Comparison of ENCODE assay signal across 1 cellular context in genomic region chr7:91264083-91264923, GRCh38.
TF ChIP-seq lines count a peak whose summit lies in the region.

Gene FZD1, plus strand, starts transcription at chr7:91264433. Its CDS starts 448 bp downstream, at chr7:91264881.

TF ChIP-seq in K562, 482 proteins besides CTCF, POLR2A, EP300 and RAD21 (continued from another document and continues in another):
- no peak for TF ChIP-seq ZBTB5 (IDR thresholded peaks at IDR 0.05)
- 0 out of 2 replicates have a peak, but pooled peaks have one; percentile 24 for TF ChIP-seq FOSL1 (tag; conservative IDR thresholded peaks at IDR 0.05)
- TF ChIP-seq FOXJ2 (tag; IDR thresholded peaks at IDR 0.05) = peak; percentile 68; the same call in 1 of the 2 replicates
- peak; percentile 99 for TF ChIP-seq VEZF1 (CRISPR knock-in tag; IDR thresholded peaks at IDR 0.05)
- TF ChIP-seq ATF2 (CRISPR knock-in tag; IDR thresholded peaks at IDR 0.05) = no peak
- TF ChIP-seq MIER1 (IDR thresholded peaks at IDR 0.05; ENCODE audit: low read depth) = peak; percentile 100
- TF ChIP-seq SPI1 (IDR thresholded peaks at IDR 0.05; ENCODE audit: borderline replicate concordance, low read depth, low read length) = no peak
- peak; percentile 66 for TF ChIP-seq TAF9B (IDR thresholded peaks at IDR 0.05; ENCODE audit: partially characterized antibody)
- TF ChIP-seq NFRKB (IDR thresholded peaks at IDR 0.05; ENCODE audit: low read depth) = 0 out of 2 replicates have a peak, but pooled peaks have one; percentile 18
- TF ChIP-seq WHSC1 (IDR thresholded peaks at IDR 0.05; ENCODE audit: low read length) = no peak
- TF ChIP-seq, protein P1, sequence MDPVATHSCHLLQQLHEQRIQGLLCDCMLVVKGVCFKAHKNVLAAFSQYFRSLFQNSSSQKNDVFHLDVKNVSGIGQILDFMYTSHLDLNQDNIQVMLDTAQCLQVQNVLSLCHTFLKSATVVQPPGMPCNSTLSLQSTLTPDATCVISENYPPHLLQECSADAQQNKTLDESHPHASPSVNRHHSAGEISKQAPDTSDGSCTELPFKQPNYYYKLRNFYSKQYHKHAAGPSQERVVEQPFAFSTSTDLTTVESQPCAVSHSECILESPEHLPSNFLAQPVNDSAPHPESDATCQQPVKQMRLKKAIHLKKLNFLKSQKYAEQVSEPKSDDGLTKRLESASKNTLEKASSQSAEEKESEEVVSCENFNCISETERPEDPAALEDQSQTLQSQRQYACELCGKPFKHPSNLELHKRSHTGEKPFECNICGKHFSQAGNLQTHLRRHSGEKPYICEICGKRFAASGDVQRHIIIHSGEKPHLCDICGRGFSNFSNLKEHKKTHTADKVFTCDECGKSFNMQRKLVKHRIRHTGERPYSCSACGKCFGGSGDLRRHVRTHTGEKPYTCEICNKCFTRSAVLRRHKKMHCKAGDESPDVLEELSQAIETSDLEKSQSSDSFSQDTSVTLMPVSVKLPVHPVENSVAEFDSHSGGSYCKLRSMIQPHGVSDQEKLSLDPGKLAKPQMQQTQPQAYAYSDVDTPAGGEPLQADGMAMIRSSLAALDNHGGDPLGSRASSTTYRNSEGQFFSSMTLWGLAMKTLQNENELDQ (CRISPR knock-in tag; IDR thresholded peaks at IDR 0.05; ENCODE audit: borderline replicate concordance) = no peak
- TF ChIP-seq ZNF398 (CRISPR knock-in tag; IDR thresholded peaks at IDR 0.05) = no peak
- TF ChIP-seq BCL6 (CRISPR knock-in tag; IDR thresholded peaks at IDR 0.05) = no peak
- TF ChIP-seq FOXJ3 (CRISPR knock-in tag; IDR thresholded peaks at IDR 0.05) = no peak
- peak; percentile 74; the same call in 1 of the 2 replicates for TF ChIP-seq EP400 (IDR thresholded peaks at IDR 0.05)
- 0 out of 2 replicates have a peak, but pooled peaks have one; percentile 14 for TF ChIP-seq ZNF76 (CRISPR knock-in tag; IDR thresholded peaks at IDR 0.05; ENCODE audit: borderline replicate concordance)
- TF ChIP-seq PHF20 (IDR thresholded peaks at IDR 0.05; ENCODE audit: partially characterized antibody) = peak; percentile 47
- TF ChIP-seq ILF3 (IDR thresholded peaks at IDR 0.05; ENCODE audit: borderline replicate concordance) = peak; percentile 85; the same call in 1 of the 2 replicates
- no peak for TF ChIP-seq ZNF347 (CRISPR knock-in tag; IDR thresholded peaks at IDR 0.05; ENCODE audit: low read depth)
- no peak for TF ChIP-seq TARDBP (IDR thresholded peaks at IDR 0.05)
- no peak for TF ChIP-seq JUNB (CRISPR knock-in tag; conservative IDR thresholded peaks at IDR 0.05)
- TF ChIP-seq FOS (IDR thresholded peaks at IDR 0.05; ENCODE audit: extremely low read depth, insufficient read length) = no peak
- peak in 1 of 2 experiments; percentile 39; a peak in 1 of 4 replicates for TF ChIP-seq FOXK2 (conservative IDR thresholded peaks at IDR 0.05 in 1 of 2, IDR thresholded peaks at IDR 0.05 in 1 of 2; ENCODE audit: low read depth in 2 of 2)
- no peak for TF ChIP-seq ZC3H4 (CRISPR knock-in tag; IDR thresholded peaks at IDR 0.05; ENCODE audit: borderline replicate concordance)
- TF ChIP-seq HDAC2 (IDR thresholded peaks at IDR 0.05) = peak; percentile 66; the same call in 1 of the 2 replicates
- no peak for TF ChIP-seq GTF2B (IDR thresholded peaks at IDR 0.05; ENCODE audit: extremely low read depth, insufficient read length)
- TF ChIP-seq ZNF274 (IDR thresholded peaks at IDR 0.05; ENCODE audit: borderline replicate concordance, low read depth, low read length) = no peak
- TF ChIP-seq ETS2 (tag; IDR thresholded peaks at IDR 0.05; ENCODE audit: borderline replicate concordance, poor library complexity, severe bottlenecking) = no peak
- no peak for TF ChIP-seq POLR3G (IDR thresholded peaks at IDR 0.05; ENCODE audit: extremely low read depth, insufficient read length, insufficient replicate concordance)
- TF ChIP-seq PRDM10 (IDR thresholded peaks at IDR 0.05; ENCODE audit: partially characterized antibody) = peak; percentile 34
- TF ChIP-seq, protein P2, sequence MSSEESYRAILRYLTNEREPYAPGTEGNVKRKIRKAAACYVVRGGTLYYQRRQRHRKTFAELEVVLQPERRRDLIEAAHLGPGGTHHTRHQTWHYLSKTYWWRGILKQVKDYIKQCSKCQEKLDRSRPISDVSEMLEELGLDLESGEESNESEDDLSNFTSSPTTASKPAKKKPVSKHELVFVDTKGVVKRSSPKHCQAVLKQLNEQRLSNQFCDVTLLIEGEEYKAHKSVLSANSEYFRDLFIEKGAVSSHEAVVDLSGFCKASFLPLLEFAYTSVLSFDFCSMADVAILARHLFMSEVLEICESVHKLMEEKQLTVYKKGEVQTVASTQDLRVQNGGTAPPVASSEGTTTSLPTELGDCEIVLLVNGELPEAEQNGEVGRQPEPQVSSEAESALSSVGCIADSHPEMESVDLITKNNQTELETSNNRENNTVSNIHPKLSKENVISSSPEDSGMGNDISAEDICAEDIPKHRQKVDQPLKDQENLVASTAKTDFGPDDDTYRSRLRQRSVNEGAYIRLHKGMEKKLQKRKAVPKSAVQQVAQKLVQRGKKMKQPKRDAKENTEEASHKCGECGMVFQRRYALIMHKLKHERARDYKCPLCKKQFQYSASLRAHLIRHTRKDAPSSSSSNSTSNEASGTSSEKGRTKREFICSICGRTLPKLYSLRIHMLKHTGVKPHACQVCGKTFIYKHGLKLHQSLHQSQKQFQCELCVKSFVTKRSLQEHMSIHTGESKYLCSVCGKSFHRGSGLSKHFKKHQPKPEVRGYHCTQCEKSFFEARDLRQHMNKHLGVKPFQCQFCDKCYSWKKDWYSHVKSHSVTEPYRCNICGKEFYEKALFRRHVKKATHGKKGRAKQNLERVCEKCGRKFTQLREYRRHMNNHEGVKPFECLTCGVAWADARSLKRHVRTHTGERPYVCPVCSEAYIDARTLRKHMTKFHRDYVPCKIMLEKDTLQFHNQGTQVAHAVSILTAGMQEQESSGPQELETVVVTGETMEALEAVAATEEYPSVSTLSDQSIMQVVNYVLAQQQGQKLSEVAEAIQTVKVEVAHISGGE (CRISPR knock-in tag; IDR thresholded peaks at IDR 0.05) = peak in 1 of 3 experiments; percentile 36; a peak in 1 of 6 replicates
- no peak for TF ChIP-seq CHD1 (IDR thresholded peaks at IDR 0.05; ENCODE audit: low read length)
- peak; percentile 63 for TF ChIP-seq ETV5 (CRISPR knock-in tag; IDR thresholded peaks at IDR 0.05; ENCODE audit: low read depth)
- no peak for TF ChIP-seq ZFP1 (CRISPR knock-in tag; IDR thresholded peaks at IDR 0.05)
- TF ChIP-seq SMARCA4 (IDR thresholded peaks at IDR 0.05) = no peak
- TF ChIP-seq CXXC5 (CRISPR knock-in tag; IDR thresholded peaks at IDR 0.05) = peak; percentile 99
- TF ChIP-seq, protein P3, sequence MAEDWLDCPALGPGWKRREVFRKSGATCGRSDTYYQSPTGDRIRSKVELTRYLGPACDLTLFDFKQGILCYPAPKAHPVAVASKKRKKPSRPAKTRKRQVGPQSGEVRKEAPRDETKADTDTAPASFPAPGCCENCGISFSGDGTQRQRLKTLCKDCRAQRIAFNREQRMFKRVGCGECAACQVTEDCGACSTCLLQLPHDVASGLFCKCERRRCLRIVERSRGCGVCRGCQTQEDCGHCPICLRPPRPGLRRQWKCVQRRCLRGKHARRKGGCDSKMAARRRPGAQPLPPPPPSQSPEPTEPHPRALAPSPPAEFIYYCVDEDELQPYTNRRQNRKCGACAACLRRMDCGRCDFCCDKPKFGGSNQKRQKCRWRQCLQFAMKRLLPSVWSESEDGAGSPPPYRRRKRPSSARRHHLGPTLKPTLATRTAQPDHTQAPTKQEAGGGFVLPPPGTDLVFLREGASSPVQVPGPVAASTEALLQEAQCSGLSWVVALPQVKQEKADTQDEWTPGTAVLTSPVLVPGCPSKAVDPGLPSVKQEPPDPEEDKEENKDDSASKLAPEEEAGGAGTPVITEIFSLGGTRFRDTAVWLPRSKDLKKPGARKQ (CRISPR knock-in tag; IDR thresholded peaks at IDR 0.05) = no peak
- TF ChIP-seq, protein P4, sequence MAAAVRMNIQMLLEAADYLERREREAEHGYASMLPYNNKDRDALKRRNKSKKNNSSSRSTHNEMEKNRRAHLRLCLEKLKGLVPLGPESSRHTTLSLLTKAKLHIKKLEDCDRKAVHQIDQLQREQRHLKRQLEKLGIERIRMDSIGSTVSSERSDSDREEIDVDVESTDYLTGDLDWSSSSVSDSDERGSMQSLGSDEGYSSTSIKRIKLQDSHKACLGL (CRISPR knock-in tag; IDR thresholded peaks at IDR 0.05; ENCODE audit: borderline replicate concordance, poor library complexity, severe bottlenecking) = no peak
- TF ChIP-seq PML (IDR thresholded peaks at IDR 0.05; ENCODE audit: low read length) = peak; percentile 30
- peak; percentile 49; the same call in 1 of the 2 replicates for TF ChIP-seq TCF3 (CRISPR knock-in tag; IDR thresholded peaks at IDR 0.05)
- TF ChIP-seq MYC (IDR thresholded peaks at IDR 0.05; ENCODE audit: low read depth, low read length) = peak; percentile 75; the same call in 1 of the 2 replicates
- no peak for TF ChIP-seq MYC (CRISPR knock-in tag; IDR thresholded peaks at IDR 0.05; ENCODE audit: borderline replicate concordance, low read depth)
- peak; percentile 97 for TF ChIP-seq LCOR (CRISPR knock-in tag; IDR thresholded peaks at IDR 0.05)
- TF ChIP-seq GABPB2 (CRISPR knock-in tag; conservative IDR thresholded peaks at IDR 0.05) = no peak
